In the genomic region with DNA sequence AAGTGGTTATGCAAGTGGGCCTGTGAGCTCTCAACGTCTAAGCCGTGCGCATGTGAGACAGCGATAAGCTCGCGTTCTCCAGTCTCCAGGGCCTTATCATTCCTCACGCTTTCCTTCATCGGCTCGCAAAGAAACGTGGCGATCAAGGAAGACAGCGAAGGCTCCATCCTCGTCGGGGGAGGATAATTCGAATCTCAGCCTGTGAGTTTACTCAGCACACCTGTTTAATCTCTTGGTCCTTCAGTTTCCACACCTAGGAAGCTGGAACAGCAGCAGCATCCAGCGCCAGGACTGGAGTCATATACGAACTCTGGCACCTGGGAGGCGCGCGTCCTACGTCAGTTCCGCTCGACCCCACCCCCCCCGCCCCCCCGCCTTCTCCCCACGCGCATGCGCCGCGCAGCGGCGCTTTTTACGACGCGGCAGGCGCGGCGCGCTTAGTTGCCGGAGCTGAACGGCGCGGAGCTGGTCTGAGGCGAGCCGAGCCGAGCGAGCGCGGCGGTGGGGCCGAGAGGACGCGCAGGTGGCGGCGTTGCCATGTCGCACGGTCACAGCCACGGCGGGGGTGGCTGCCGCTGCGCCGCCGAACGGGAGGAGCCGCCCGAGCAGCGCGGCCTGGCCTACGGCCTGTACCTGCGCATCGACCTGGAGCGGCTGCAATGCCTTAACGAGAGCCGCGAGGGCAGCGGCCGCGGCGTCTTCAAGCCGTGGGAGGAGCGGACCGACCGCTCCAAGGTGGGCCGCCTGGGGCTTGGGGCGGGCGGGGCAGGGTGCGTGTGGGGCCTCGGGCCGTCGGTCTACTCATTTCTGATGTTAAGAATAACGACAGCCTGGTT, we compare ENCODE assay signal across 8 cellular contexts. TPM values are rescaled to one million over a fixed set of nuclear protein-coding genes. Genes with fewer than 3 reads are reported as not detected.
DNase-seq lines count a peak whose midpoint lies in the region; ATAC-seq and TF ChIP-seq lines count a peak whose summit lies in the region.

A gene with protein sequence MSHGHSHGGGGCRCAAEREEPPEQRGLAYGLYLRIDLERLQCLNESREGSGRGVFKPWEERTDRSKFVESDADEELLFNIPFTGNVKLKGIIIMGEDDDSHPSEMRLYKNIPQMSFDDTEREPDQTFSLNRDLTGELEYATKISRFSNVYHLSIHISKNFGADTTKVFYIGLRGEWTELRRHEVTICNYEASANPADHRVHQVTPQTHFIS (plus strand): TSS at position 440 of the 836 bp plus-strand sequence. CDS start 98 bp downstream, at position 538.

- intact Hi-C loops in ascending aorta (cut with DNase I): loop anchor here (1.0 to 10.0 kb wide), 2 partner anchors 22 to 247 kb away; a partner anchor contains a TSS
- intact Hi-C loops in aorta (cut with DNase I): loop anchor here in 1 of 2 donors (10.0 kb wide), 1 partner anchor 87 kb away; a partner anchor contains a TSS

- H3K36me3 ChIP-seq in ascending aorta: peaks cover 3% of the 10 kb centered on the region in 2 donors
- H3K36me3 ChIP-seq in aorta (ENCODE audit: control insufficient read depth in 1 of 2, insufficient read depth in 2 of 2, low read length in 1 of 2): no peaks in the 10 kb centered on the region

- in situ Hi-C loops in GM13976 (cut with MboI; ENCODE audit: low sequenced_read_pairs, unreplicated experiment): no loop called here

- TF ChIP-seq CTCF in GM13976 (IDR thresholded peaks at IDR 0.05; ENCODE audit: borderline replicate concordance, control extremely low read depth, extremely low read depth, insufficient read depth, missing control alignments) (no peak), ascending aorta (IDR thresholded peaks at IDR 0.05) (no peak)

- H3K9me3 ChIP-seq in ascending aorta (no peaks in the 10 kb centered on the region), aorta (ENCODE audit: control insufficient read depth, low read length) (no peaks in the 10 kb centered on the region)

- peak; percentile 97 for DNase-seq in GM13976 (ENCODE audit: low spot score)
- DNase-seq in NCI-H2081 (lab: John Stamatoyannopoulos, UW): peak; percentile 88 to 93
- peak; percentile 71 for DNase-seq in T-helper 22 cell (ENCODE audit: low read depth)
- DNase-seq in ascending aorta (ENCODE audit: low spot score in 2 of 2): peak in 1 of 2 donors; percentile 87
- peak; percentile 94 for DNase-seq in hepatic stellate cell (ENCODE audit: low spot score)
- peak; percentile 57 for DNase-seq in renal cortical epithelial cell (ENCODE audit: low read depth)
- peak; percentile 83 to 91 for DNase-seq in aorta

- 0% methylated on average over 74 to 91 of the region's 91 CpGs for WGBS in aorta, 2 donors

- H3K4me3 ChIP-seq in ascending aorta (peak within 1 kb of the TSS; percentile 95 to 96), aorta (ENCODE audit: low read length in 2 of 2) (peak within 1 kb of the TSS; percentile 88 to 93)

- H3K4me1 ChIP-seq in ascending aorta (peaks cover 10 to 15% of the 10 kb centered on the region in 2 donors), aorta (ENCODE audit: control insufficient read depth in 1 of 2, insufficient read depth in 2 of 2, low read length in 2 of 2) (peaks cover 0 to 6% of the 10 kb centered on the region in 2 donors)

- peak within 1 kb of the TSS; percentile 92 to 93 for H3K27ac ChIP-seq in ascending aorta
- H3K27ac ChIP-seq in aorta (ENCODE audit: low read depth in 1 of 2, low read length in 2 of 2): peak within 1 kb of the TSS in 1 of 2 donors; percentile 94

- peak; percentile 75 for ATAC-seq in HG02970 (IDR thresholded peaks at IDR 0.05; ENCODE audit: low FRiP score, unreplicated experiment)
- peak; percentile 89 for ATAC-seq in aorta (ENCODE audit: low FRiP score)

- H3K27me3 ChIP-seq in ascending aorta (no peaks in the 10 kb centered on the region), aorta (ENCODE audit: control insufficient read depth in 1 of 2, insufficient read depth in 2 of 2, low read length in 1 of 2) (no peaks in the 10 kb centered on the region)

RNA-seq across cellular contexts. Expression of the gene that starts here (rescaled TPM):
- total RNA-seq in ascending aorta: 60.1 TPM
- total RNA-seq in renal cortical epithelial cell: 40.5 and 40.8 TPM in 2 replicates
- 10 to 100 TPM; 34.9 to 39.8 TPM for total RNA-seq in aorta
- polyA plus RNA-seq in aorta: 10 to 100 TPM; 33.9 to 40.3 TPM
